Comparison of ENCODE assay signal across 11 cellular contexts in genomic region chr3:124082343-124082742, GRCh38.
"Had no signal": no experiment of that assay in that cellular context is flagged by ENCODE, and none has a peak within 500 bp of the region (broad histone marks: within the 10 kb centered on the region; RNA-seq: fewer than 3 reads in every experiment).

No MANE protein-coding gene starts in this region.

- H3K36me3 ChIP-seq: HAP-1 had no signal

- H3K36me3 Mint-ChIP-seq: IgD-negative memory B cell had no signal

- H3K27ac Mint-ChIP-seq: HFFc6, IgD-negative memory B cell had no signal

- H3K9ac ChIP-seq: GM23248, KMS-11 had no signal

- FAIRE-seq: HepG2 had no signal

- H3K4me2 ChIP-seq: KMS-11 had no signal

- H3K27ac ChIP-seq: GM23248, HL-60, KMS-11 had no signal

- H3K4me3 Mint-ChIP-seq: HFFc6, IgD-negative memory B cell had no signal

- H3K4me3 ChIP-seq: GM23248, HAP-1 had no signal

- ATAC-seq: HCT116, HepG2 had no signal

- DNase-seq: GM23248, GOT3, H7, HFFc6, KBM-7 had no signal

- H2AFZ ChIP-seq: GM23248 had no signal

- H3K9me3 Mint-ChIP-seq: HFFc6, IgD-negative memory B cell had no signal

- H3K4me1 ChIP-seq: HAP-1 had no signal

- H3K9me3 ChIP-seq: HAP-1 had no signal
